In the genomic region with DNA sequence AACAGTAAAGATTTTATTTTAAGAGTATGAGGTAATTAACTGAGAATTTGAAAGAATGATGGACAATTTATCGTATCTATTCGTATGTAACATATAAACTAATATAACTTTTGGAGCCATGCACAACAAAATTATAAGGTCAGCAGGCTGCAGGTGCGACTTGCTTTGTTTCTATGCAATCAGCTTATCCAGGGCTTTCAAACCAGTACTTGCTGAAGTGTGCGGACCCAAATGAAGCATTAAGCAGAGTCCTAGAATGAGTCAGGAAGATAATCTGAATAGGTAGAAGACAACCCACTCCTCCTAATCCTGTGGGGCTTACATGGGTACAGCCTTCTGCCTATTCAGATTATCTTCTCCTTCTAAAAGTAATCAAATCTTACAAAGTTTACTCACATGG, we compare ENCODE assay signal across 1 cellular context.
TF ChIP-seq lines count a peak whose summit lies in the region.

No MANE protein-coding gene starts in this region.

TF ChIP-seq in endothelial cell of umbilical vein, 7 proteins besides CTCF, POLR2A, EP300 and RAD21:
- TF ChIP-seq POLR2AphosphoS5 (IDR thresholded peaks at IDR 0.05; ENCODE audit: insufficient read depth, low read depth, low read length) (no peak), JUN (IDR thresholded peaks at IDR 0.05; ENCODE audit: borderline replicate concordance, insufficient read depth, insufficient read length, low read depth) (no peak), MYC (IDR thresholded peaks at IDR 0.05; ENCODE audit: low read depth, low read length) (no peak), FOS (IDR thresholded peaks at IDR 0.05; ENCODE audit: borderline replicate concordance, insufficient read depth, low read length) (no peak)
